In the genomic region with DNA sequence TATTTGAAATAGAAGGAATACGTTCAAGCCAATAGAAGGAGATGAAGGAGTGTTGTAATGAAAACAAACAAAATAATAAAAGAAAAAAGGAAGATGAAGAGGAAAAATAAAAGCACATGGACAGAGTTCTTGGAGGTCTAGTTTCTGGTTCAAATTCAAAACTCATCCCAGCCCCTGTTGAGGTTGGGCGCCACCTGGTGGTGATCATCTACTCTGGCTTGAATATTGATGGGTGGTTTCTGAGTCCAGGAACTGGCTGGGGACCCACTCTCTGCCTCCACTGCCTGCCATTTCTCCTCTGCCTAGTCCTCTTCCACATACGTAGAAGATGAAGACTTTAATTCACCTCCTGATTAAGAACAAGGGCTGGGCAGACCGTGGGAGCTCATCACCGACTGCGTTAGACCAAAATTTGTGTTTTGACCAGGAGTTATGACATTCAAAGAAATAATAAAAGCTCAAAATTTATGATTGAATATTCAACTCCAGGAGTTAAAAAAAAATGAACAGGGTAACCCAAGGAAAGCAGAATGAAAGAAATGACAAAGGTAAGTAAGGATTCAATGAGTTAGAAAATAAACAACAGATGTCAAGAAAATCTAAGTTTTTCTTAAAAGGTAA, we compare ENCODE assay signal across 1 cellular context.
TF ChIP-seq lines count a peak whose summit lies in the region.

No MANE protein-coding gene starts in this region.

TF ChIP-seq in GM23338, 12 proteins besides CTCF, POLR2A, EP300 and RAD21 (continued from another document):
- TF ChIP-seq, protein P1, sequence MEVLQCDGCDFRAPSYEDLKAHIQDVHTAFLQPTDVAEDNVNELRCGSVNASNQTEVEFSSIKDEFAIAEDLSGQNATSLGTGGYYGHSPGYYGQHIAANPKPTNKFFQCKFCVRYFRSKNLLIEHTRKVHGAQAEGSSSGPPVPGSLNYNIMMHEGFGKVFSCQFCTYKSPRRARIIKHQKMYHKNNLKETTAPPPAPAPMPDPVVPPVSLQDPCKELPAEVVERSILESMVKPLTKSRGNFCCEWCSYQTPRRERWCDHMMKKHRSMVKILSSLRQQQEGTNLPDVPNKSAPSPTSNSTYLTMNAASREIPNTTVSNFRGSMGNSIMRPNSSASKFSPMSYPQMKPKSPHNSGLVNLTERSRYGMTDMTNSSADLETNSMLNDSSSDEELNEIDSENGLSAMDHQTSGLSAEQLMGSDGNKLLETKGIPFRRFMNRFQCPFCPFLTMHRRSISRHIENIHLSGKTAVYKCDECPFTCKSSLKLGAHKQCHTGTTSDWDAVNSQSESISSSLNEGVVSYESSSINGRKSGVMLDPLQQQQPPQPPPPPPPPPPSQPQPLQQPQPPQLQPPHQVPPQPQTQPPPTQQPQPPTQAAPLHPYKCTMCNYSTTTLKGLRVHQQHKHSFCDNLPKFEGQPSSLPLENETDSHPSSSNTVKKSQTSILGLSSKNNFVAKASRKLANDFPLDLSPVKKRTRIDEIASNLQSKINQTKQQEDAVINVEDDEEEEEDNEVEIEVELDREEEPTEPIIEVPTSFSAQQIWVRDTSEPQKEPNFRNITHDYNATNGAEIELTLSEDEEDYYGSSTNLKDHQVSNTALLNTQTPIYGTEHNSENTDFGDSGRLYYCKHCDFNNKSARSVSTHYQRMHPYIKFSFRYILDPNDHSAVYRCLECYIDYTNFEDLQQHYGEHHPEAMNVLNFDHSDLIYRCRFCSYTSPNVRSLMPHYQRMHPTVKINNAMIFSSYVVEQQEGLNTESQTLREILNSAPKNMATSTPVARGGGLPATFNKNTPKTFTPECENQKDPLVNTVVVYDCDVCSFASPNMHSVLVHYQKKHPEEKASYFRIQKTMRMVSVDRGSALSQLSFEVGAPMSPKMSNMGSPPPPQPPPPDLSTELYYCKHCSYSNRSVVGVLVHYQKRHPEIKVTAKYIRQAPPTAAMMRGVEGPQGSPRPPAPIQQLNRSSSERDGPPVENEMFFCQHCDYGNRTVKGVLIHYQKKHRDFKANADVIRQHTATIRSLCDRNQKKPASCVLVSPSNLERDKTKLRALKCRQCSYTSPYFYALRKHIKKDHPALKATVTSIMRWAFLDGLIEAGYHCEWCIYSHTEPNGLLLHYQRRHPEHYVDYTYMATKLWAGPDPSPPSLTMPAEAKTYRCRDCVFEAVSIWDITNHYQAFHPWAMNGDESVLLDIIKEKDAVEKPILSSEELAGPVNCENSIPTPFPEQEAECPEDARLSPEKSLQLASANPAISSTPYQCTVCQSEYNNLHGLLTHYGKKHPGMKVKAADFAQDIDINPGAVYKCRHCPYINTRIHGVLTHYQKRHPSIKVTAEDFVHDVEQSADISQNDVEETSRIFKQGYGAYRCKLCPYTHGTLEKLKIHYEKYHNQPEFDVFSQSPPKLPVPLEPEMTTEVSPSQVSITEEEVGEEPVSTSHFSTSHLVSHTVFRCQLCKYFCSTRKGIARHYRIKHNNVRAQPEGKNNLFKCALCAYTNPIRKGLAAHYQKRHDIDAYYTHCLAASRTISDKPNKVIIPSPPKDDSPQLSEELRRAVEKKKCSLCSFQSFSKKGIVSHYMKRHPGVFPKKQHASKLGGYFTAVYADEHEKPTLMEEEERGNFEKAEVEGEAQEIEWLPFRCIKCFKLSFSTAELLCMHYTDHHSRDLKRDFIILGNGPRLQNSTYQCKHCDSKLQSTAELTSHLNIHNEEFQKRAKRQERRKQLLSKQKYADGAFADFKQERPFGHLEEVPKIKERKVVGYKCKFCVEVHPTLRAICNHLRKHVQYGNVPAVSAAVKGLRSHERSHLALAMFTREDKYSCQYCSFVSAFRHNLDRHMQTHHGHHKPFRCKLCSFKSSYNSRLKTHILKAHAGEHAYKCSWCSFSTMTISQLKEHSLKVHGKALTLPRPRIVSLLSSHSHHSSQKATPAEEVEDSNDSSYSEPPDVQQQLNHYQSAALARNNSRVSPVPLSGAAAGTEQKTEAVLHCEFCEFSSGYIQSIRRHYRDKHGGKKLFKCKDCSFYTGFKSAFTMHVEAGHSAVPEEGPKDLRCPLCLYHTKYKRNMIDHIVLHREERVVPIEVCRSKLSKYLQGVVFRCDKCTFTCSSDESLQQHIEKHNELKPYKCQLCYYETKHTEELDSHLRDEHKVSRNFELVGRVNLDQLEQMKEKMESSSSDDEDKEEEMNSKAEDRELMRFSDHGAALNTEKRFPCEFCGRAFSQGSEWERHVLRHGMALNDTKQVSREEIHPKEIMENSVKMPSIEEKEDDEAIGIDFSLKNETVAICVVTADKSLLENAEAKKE (CRISPR knock-in tag; IDR thresholded peaks at IDR 0.05), result no peak
- no peak for TF ChIP-seq JUNB (IDR thresholded peaks at IDR 0.05; ENCODE audit: unreplicated experiment)
